ENCODE assay signal across 23 cellular contexts in the genomic region with DNA sequence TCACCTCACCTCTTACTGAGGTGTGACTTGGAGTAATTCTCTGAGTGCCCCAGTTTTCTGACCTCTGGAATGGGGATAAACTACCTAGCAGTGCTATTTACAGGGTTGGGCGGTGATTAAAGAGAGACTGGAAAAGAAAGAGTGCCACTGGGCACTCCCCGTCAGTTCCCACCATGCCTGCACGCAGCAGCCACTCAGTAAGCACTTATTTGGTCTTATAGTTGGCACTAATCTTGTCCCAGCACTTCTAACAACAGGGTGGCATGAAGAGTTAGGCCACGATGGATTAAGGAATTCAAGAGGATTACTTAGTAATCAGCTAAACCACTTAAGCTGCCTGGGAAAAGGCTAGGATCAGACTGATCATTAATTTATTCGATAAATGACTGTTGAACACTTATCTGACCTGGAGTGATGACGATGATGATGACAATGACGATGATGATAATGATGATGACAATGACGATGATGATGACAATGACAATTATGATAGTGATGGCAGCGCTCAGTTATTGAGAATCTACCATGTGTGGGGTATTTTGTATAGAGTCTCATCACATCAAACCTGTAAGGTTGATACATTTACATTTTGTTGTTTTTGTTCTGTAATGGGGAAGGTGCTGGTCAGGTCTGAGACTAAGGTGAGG. TPM values are rescaled to one million over a fixed set of nuclear protein-coding genes. Genes with fewer than 3 reads are reported as not detected.
DNase-seq lines count a peak whose midpoint lies in the region; ATAC-seq, FAIRE-seq and TF ChIP-seq lines count a peak whose summit lies in the region.
"Had no signal": no experiment of that assay in that cellular context is flagged by ENCODE, and none has a peak within 500 bp of the region (broad histone marks: within the 10 kb centered on the region; RNA-seq: fewer than 3 reads in every experiment).

No MANE protein-coding gene starts in this region.

- H3K9me3 Mint-ChIP-seq in neural crest cell: no peaks in the 10 kb centered on the region
- H3K9me3 Mint-ChIP-seq: CD4-positive, alpha-beta memory T cell had no signal

- CTCF ChIA-PET in HepG2 (lab: Yijun Ruan, JAX; ENCODE audit: low intra/inter-chr PET ratio, low total read pairs) (no interaction called here), GM10248 (lab: Yijun Ruan, JAX) (interaction anchor here (0.9 to 1.2 kb wide), 3 partner anchors 82 to 96 kb away, joined by 3 to 7 read pairs (median 4); no protein-coding TSS in a partner anchor)

- intact Hi-C loops in HepG2 (cut with micrococcal nuclease; ENCODE audit: unreplicated experiment) (no loop called here), right lobe of liver (cut with DNase I) (loop anchor here in 1 of 2 donors (10.0 kb wide), 1 partner anchor 232 kb away; no protein-coding TSS in a partner anchor), head of caudate nucleus (cut with DNase I) (loop anchor here (10.0 kb wide), 1 partner anchor 232 kb away; no protein-coding TSS in a partner anchor)

- no peak overlapping the region for H3K4me3 ChIP-seq in HepG2 (replicated peaks in 1 of 3; ENCODE audit: insufficient read depth in 1 of 3, low read depth in 2 of 3, low read length in 3 of 3)
- H3K4me3 ChIP-seq in right lobe of liver: no peak overlapping the region
- H3K4me3 ChIP-seq: BLaER1 had no signal

- H3K36me3 ChIP-seq in HepG2 (replicated peaks in 1 of 2; ENCODE audit: control insufficient read depth in 1 of 2, insufficient read depth in 2 of 2, low read length in 2 of 2) (no peaks in the 10 kb centered on the region), right lobe of liver (no peaks in the 10 kb centered on the region)
- H3K36me3 ChIP-seq: BLaER1 had no signal

- no peak overlapping the region for H2AFZ ChIP-seq in HepG2 (ENCODE audit: low read length)

- H3K4me1 Mint-ChIP-seq in neural crest cell: peaks cover 4% of the 10 kb centered on the region

- H3K4me1 ChIP-seq in HepG2 (ENCODE audit: insufficient read depth, low read length) (peaks cover 9% of the 10 kb centered on the region), right lobe of liver (peaks cover 0 to 3% (median 0%) of the 10 kb centered on the region in 4 donors)

- H3K27me3 ChIP-seq in HepG2 (ENCODE audit: control insufficient read depth in 1 of 2, insufficient read depth in 2 of 2, low read length in 2 of 2) (peaks cover 5 to 55% of the 10 kb centered on the region in 2 experiments; a peak in 4 of 5 replicates), right lobe of liver (no peaks in the 10 kb centered on the region)

- no peak for TF ChIP-seq CTCF in HepG2 (CRISPR knock-in tag; IDR thresholded peaks at IDR 0.05)
- TF ChIP-seq CTCF in right lobe of liver (IDR thresholded peaks at IDR 0.05): no peak
- TF ChIP-seq CTCF in neural crest cell (conservative IDR thresholded peaks at IDR 0.05): no peak
- no peak for TF ChIP-seq CTCF in GM10248 (IDR thresholded peaks at IDR 0.05; ENCODE audit: control extremely low read depth, extremely low read depth, low read depth, missing control alignments)

- H3K36me3 Mint-ChIP-seq in neural crest cell (ENCODE audit: low read depth): no peaks in the 10 kb centered on the region
- H3K36me3 Mint-ChIP-seq: IgD-negative memory B cell had no signal

- no peak overlapping the region for H3K27ac ChIP-seq in HepG2 (ENCODE audit: extremely low read length, insufficient read depth, low read length)
- H3K27ac ChIP-seq in right lobe of liver: no peak overlapping the region
- H3K27ac ChIP-seq: 22Rv1, BLaER1 had no signal

- TF ChIP-seq POLR2A in HepG2 (IDR thresholded peaks at IDR 0.05; ENCODE audit: insufficient read depth in 1 of 2, low read depth in 2 of 2, low read length in 2 of 2) (no peak), right lobe of liver (IDR thresholded peaks at IDR 0.05) (no peak)

- TF ChIP-seq EP300 in HepG2 (IDR thresholded peaks at IDR 0.05; ENCODE audit: low read depth in 2 of 2, low read length in 2 of 2): no peak
- TF ChIP-seq EP300 in HepG2 (CRISPR knock-in tag; IDR thresholded peaks at IDR 0.05; ENCODE audit: borderline replicate concordance): no peak

- in situ Hi-C loops in HepG2 (cut with HindIII; ENCODE audit: extremely low pct_ligation_motif_present, low pct_unique_long_range_greater_than_20kb): no loop called here

- DNase-seq in HepG2 (ENCODE audit: low spot score) (no peak), right lobe of liver (no peak), NCI-H82 treated with DMSO at 0.1 percent for 48 hours (lab: John Stamatoyannopoulos, UW; ENCODE audit: unreplicated experiment) (peak; percentile 85), neural crest cell (ENCODE audit: low read depth, low spot score) (no peak), GM10248 (ENCODE audit: extremely low spot score) (no peak), head of caudate nucleus (no peak), 8988T (no peak), NCI-H1105 (lab: John Stamatoyannopoulos, UW) (no peak)
- DNase-seq: CD4-positive, alpha-beta memory T cell; DMS 273 treated with DMSO at 0.1 percent for 48 hours; DMS53; DND-41; EL; GOT3; H7 had no signal

- H3K9me3 ChIP-seq in HepG2 (ENCODE audit: low read length) (no peaks in the 10 kb centered on the region), right lobe of liver (no peaks in the 10 kb centered on the region)
- H3K9me3 ChIP-seq: BLaER1 had no signal

- POLR2A ChIA-PET in HepG2 (lab: Yijun Ruan, JAX) (no interaction called here), GM10248 (lab: Yijun Ruan, JAX) (interaction anchor here (0.6 kb wide), 1 partner anchor 68 kb away, joined by 6 read pairs; no protein-coding TSS in a partner anchor)

- H3K27me3 Mint-ChIP-seq in neural crest cell (ENCODE audit: low read depth): peaks cover 39% of the 10 kb centered on the region

- no peaks in the 10 kb centered on the region for H3K79me2 ChIP-seq in HepG2 (ENCODE audit: insufficient read depth, low read length)

- ATAC-seq in HepG2: no peak
- no peak for ATAC-seq in right lobe of liver
- ATAC-seq: HCT116 had no signal

- no peak overlapping the region for H3K4me2 ChIP-seq in HepG2 (ENCODE audit: low read depth, low read length)
- H3K4me2 ChIP-seq: BLaER1 had no signal

- no peak for TF ChIP-seq RAD21 in HepG2 (CRISPR knock-in tag; IDR thresholded peaks at IDR 0.05)

- no peak overlapping the region for H3K27ac Mint-ChIP-seq in neural crest cell (ENCODE audit: unreplicated experiment)
- H3K27ac Mint-ChIP-seq: CD14-positive monocyte; CD4-positive, alpha-beta memory T cell had no signal

- WGBS in HepG2 (ENCODE audit: low lambda C conversion rate): 42% methylated on average over 9 of the region's 9 CpGs
- 92% methylated on average over 9 of the region's 9 CpGs for WGBS in right lobe of liver (ENCODE audit: insufficient coverage, low coverage, low lambda C conversion rate, missing lambda C conversion rate)

- peak overlapping the region; percentile 6 for H3K4me3 Mint-ChIP-seq in neural crest cell
- H3K4me3 Mint-ChIP-seq: CD14-positive monocyte; CD4-positive, alpha-beta memory T cell had no signal

- FAIRE-seq in HepG2 (lab: Jason Lieb, UNC): no peak
- FAIRE-seq: GM12892, GM18507, HTR-8/SVneo had no signal

- H3K9ac ChIP-seq in HepG2 (ENCODE audit: insufficient read depth, low read depth, low read length): no peak overlapping the region
- H3K9ac ChIP-seq: BLaER1 had no signal

- H4K20me1 ChIP-seq in HepG2 (ENCODE audit: insufficient read depth, low read length): no peaks in the 10 kb centered on the region

- no TSS peak for BruUV-seq in HepG2 (replicated peaks; lab: Mats Ljungman, UMichigan)

TF ChIP-seq in HepG2, 621 proteins besides CTCF, POLR2A, EP300 and RAD21:
- TF ChIP-seq ZC3H4 (CRISPR knock-in tag; IDR thresholded peaks at IDR 0.05; ENCODE audit: borderline replicate concordance): no peak
- peak; percentile 92 for TF ChIP-seq CREB1 (IDR thresholded peaks at IDR 0.05)
- no peak for TF ChIP-seq CREB1 (CRISPR knock-in tag; IDR thresholded peaks at IDR 0.05)
TF ChIP-seq in HepG2: peak in this region for 1.

RNA-seq across cellular contexts. Expression of a gene that starts 5.4 kb away (rescaled TPM):
- 5.8 and 9.9 TPM in 2 replicates for total RNA-seq in HepG2 (2016; rRNA removed; fragmentation: Illumina TruSeq; extraction: Trizol)
- 8.5 and 9.6 TPM in 2 replicates for total RNA-seq in HepG2 (2016; cell fraction: cytosol; rRNA removed; fragmentation: Illumina TruSeq; extraction: Trizol; ENCODE audit: low read depth)
- 6.5 and 9.1 TPM in 2 replicates for total RNA-seq in HepG2 (2016; cell fraction: insoluble cytoplasmic fraction; rRNA removed; fragmentation: Illumina TruSeq; extraction: Trizol)
- total RNA-seq in HepG2 (2016; cell fraction: membrane; rRNA removed; fragmentation: Illumina TruSeq; extraction: Trizol): 11.1 and 14.4 TPM in 2 replicates
- total RNA-seq in HepG2 (2016; cell fraction: nucleus; rRNA removed; fragmentation: Illumina TruSeq; extraction: Trizol): 4.1 and 4.2 TPM in 2 replicates
- 1.5 and 2.0 TPM in 2 replicates for polyA plus RNA-seq in HepG2 (2011; rRNA removed)
- polyA plus RNA-seq in HepG2 (2011; cell fraction: cytosol; rRNA removed): 1.7 and 3.5 TPM in 2 replicates
- polyA plus RNA-seq in HepG2 (2011; cell fraction: nucleus; rRNA removed): 3.7 and 3.9 TPM in 2 replicates
- polyA plus RNA-seq in HepG2 (2012): 5.5 and 6.8 TPM in 2 replicates
- polyA plus RNA-seq in HepG2 (2016; cell fraction: cytosol; fragmentation: Illumina TruSeq; extraction: Trizol; ENCODE audit: low read depth): 9.0 and 13.1 TPM in 2 replicates
- polyA plus RNA-seq in HepG2 (2016; cell fraction: insoluble cytoplasmic fraction; fragmentation: Illumina TruSeq; extraction: Trizol; ENCODE audit: low read depth): 11.7 and 13.4 TPM in 2 replicates
- 14.8 and 15.5 TPM in 2 replicates for polyA plus RNA-seq in HepG2 (2016; cell fraction: membrane; fragmentation: Illumina TruSeq; extraction: Trizol; ENCODE audit: low read depth)
- 13.0 and 14.6 TPM in 2 replicates for polyA plus RNA-seq in HepG2 (2016; cell fraction: nucleus; fragmentation: Illumina TruSeq; extraction: Trizol; ENCODE audit: insufficient read depth, low read depth)
- 1.8 and 1.9 TPM in 2 replicates for polyA minus RNA-seq in HepG2 (2011; rRNA and poly(A)+ RNA removed; ENCODE audit: low replicate concordance)
- polyA minus RNA-seq in HepG2 (2011; cell fraction: cytosol; rRNA and poly(A)+ RNA removed): 3.7 and 5.4 TPM in 2 replicates
- 1.6 and 2.2 TPM in 2 replicates for polyA minus RNA-seq in HepG2 (2011; cell fraction: nucleus; rRNA and poly(A)+ RNA removed)
- 100 to 1,000 TPM in 1 of 6 experiments, 10 to 100 TPM in 5; 19.0 to 116 (median 25.8) TPM for total RNA-seq in right lobe of liver
- total RNA-seq in neural crest cell: 11.3 TPM in 2 replicates
